ENCODE assay signal across 8 cellular contexts in genomic region chr1:11272842-11273594, GRCh38. TPM values are rescaled to one million over a fixed set of nuclear protein-coding genes. Genes with fewer than 3 reads are reported as not detected.
DNase-seq lines count a peak whose midpoint lies in the region; ATAC-seq and TF ChIP-seq lines count a peak whose summit lies in the region.

A gene with protein sequence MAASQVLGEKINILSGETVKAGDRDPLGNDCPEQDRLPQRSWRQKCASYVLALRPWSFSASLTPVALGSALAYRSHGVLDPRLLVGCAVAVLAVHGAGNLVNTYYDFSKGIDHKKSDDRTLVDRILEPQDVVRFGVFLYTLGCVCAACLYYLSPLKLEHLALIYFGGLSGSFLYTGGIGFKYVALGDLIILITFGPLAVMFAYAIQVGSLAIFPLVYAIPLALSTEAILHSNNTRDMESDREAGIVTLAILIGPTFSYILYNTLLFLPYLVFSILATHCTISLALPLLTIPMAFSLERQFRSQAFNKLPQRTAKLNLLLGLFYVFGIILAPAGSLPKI (plus strand): TSS chr1:11273198. CDS start chr1:11273532, 334 bp downstream.

- H3K27ac ChIP-seq in liver (ENCODE audit: low read depth in 1 of 2, low read length in 2 of 2) = peak within 1 kb of the TSS; percentile 90 to 92

- WGBS in liver = 1% methylated on average over 63 of the region's 64 CpGs

- DNase-seq in C1 segment of cervical spinal cord (lab: John Stamatoyannopoulos, UW) = peak; percentile 59 to 90 (median 82)
- DNase-seq in GM19240 (ENCODE audit: insufficient read length, low spot score) = peak; percentile 63
- DNase-seq in NCI-H748 (lab: John Stamatoyannopoulos, UW; ENCODE audit: unreplicated experiment) = peak; percentile 79
- peak; percentile 65 to 78 for DNase-seq in activated CD4-positive, alpha-beta T cell treated with anti-CD3 and anti-CD28 coated beads, Interleukin-2, amount 50 U/mL, for 24 hours (ENCODE audit: low read depth in 1 of 2, low spot score in 1 of 2)
- DNase-seq in dermis blood vessel endothelial cell = peak; percentile 93
- DNase-seq in stimulated activated CD4-positive, alpha-beta T cell treated with anti-CD3 and anti-CD28 coated beads, Interleukin-4, amount 100 ng/mL, for 1 hour = peak; percentile 86

- H3K4me3 ChIP-seq in liver (ENCODE audit: low read depth in 1 of 3, low read length in 3 of 3) = peak within 1 kb of the TSS; percentile 78 to 87 (median 82)

- no peak for TF ChIP-seq CTCF in liver (IDR thresholded peaks at IDR 0.05; ENCODE audit: low read depth, low read length, missing input control)

- peak; percentile 81 for ATAC-seq in HG03442 (IDR thresholded peaks at IDR 0.05; ENCODE audit: unreplicated experiment)

- peaks cover 3 to 31% (median 25%) of the 10 kb centered on the region in 4 donors for H3K4me1 ChIP-seq in liver (ENCODE audit: control insufficient read depth in 4 of 4, insufficient read depth in 4 of 4, low read length in 3 of 4)

- no peaks in the 10 kb centered on the region for H3K27me3 ChIP-seq in liver (ENCODE audit: control insufficient read depth in 4 of 4, insufficient read depth in 4 of 4, low read length in 3 of 4)

- H3K9me3 ChIP-seq in liver (ENCODE audit: control insufficient read depth in 4 of 4, low read length in 3 of 4) = no peaks in the 10 kb centered on the region

- peaks cover 0 to 2% (median under 1%) of the 10 kb centered on the region in 4 donors for H3K36me3 ChIP-seq in liver (ENCODE audit: control insufficient read depth in 4 of 4, insufficient read depth in 3 of 4, low read depth in 1 of 4, low read length in 3 of 4)

- no peak for TF ChIP-seq RAD21 in liver (IDR thresholded peaks at IDR 0.05)

- peak within 1 kb of the TSS; percentile 36 to 66 for H3K9ac ChIP-seq in liver (ENCODE audit: low read depth in 1 of 2, low read length in 2 of 2)

TF ChIP-seq in liver, 16 proteins besides CTCF, POLR2A, EP300 and RAD21:
- TF ChIP-seq HNF4A (conservative IDR thresholded peaks at IDR 0.05) (no peak), SP1 (IDR thresholded peaks at IDR 0.05) (peak; percentile 44), NR2F2 (IDR thresholded peaks at IDR 0.05) (no peak), MAX (IDR thresholded peaks at IDR 0.05) (peak; percentile 85), RXRA (IDR thresholded peaks at IDR 0.05) (no peak), GABPA (IDR thresholded peaks at IDR 0.05 in 1 of 2, conservative IDR thresholded peaks at IDR 0.05 in 1 of 2) (peak in 1 of 2 donors; percentile 73), TAF1 (conservative IDR thresholded peaks at IDR 0.05) (no peak), HNF4G (IDR thresholded peaks at IDR 0.05) (no peak), EGR1 (IDR thresholded peaks at IDR 0.05; ENCODE audit: low read depth in 2 of 2) (no peak), FOXA1 (IDR thresholded peaks at IDR 0.05) (no peak), ZBTB33 (IDR thresholded peaks at IDR 0.05) (no peak), FOXA2 (IDR thresholded peaks at IDR 0.05) (no peak), YY1 (IDR thresholded peaks at IDR 0.05) (peak; percentile 98)
- TF ChIP-seq, protein P1, sequence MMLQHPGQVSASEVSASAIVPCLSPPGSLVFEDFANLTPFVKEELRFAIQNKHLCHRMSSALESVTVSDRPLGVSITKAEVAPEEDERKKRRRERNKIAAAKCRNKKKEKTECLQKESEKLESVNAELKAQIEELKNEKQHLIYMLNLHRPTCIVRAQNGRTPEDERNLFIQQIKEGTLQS (IDR thresholded peaks at IDR 0.05) = no peak
TF ChIP-seq in liver: peak in this region for 4.

RNA-seq across cellular contexts. Expression of the gene that starts here (rescaled TPM):
- total RNA-seq in dermis blood vessel endothelial cell (12.3 and 12.8 TPM in 2 replicates), liver (10 to 100 TPM in 1 of 2 donors, 1 to 10 TPM in 1; 5.4 to 10.2 TPM)
- 1 to 10 TPM; 8.7 to 9.0 TPM for polyA plus RNA-seq in liver

Comparison
In these comparisons a context has a peak if more than half of its experiments do, and no peak if none do; other contexts are left out.
1. Peak in every context shown above with its lines: DNase-seq, ATAC-seq, H3K4me3 ChIP-seq and H3K27ac ChIP-seq.